3 cellular contexts compared by ENCODE assay signal in genomic region chr2:156736950-156737349, GRCh38.
TF ChIP-seq lines count a peak whose summit lies in the region.

No MANE protein-coding gene starts in this region.

TF ChIP-seq in A549, 52 proteins besides CTCF, POLR2A, EP300 and RAD21 (continued from another document):
- peak; percentile 66 for TF ChIP-seq MAFK (IDR thresholded peaks at IDR 0.05; ENCODE audit: partially characterized antibody)

TF ChIP-seq in IMR-90, 13 proteins besides CTCF, POLR2A, EP300 and RAD21 (continued from another document):
- TF ChIP-seq FOS (IDR thresholded peaks at IDR 0.05; ENCODE audit: low read depth, low read length) (no peak), RCOR1 (IDR thresholded peaks at IDR 0.05; ENCODE audit: insufficient replicate concordance, low read length) (no peak), MAFK (IDR thresholded peaks at IDR 0.05; ENCODE audit: low read depth, low read length) (peak; percentile 44; the same call in 1 of the 2 replicates)

TF ChIP-seq in K562, 482 proteins besides CTCF, POLR2A, EP300 and RAD21 (continued from another document):
- TF ChIP-seq STAT5B (CRISPR knock-in tag; IDR thresholded peaks at IDR 0.05) = no peak
- TF ChIP-seq HDAC6 (IDR thresholded peaks at IDR 0.05; ENCODE audit: low read depth, low read length) = no peak
- TF ChIP-seq ZKSCAN1 (IDR thresholded peaks at IDR 0.05; ENCODE audit: low read depth, low read length) = no peak
- TF ChIP-seq ZNF12 (CRISPR knock-in tag; IDR thresholded peaks at IDR 0.05) = no peak
- no peak for TF ChIP-seq GATA2 (CRISPR knock-in tag; IDR thresholded peaks at IDR 0.05)
- TF ChIP-seq SMAD2 (IDR thresholded peaks at IDR 0.05; ENCODE audit: low read depth, low read length) = no peak
- TF ChIP-seq SNIP1 (IDR thresholded peaks at IDR 0.05; ENCODE audit: low read depth) = no peak
- TF ChIP-seq CBX1 (IDR thresholded peaks at IDR 0.05; ENCODE audit: low read depth) = no peak
- TF ChIP-seq MBD1 (CRISPR knock-in tag; IDR thresholded peaks at IDR 0.05) = no peak
- TF ChIP-seq THAP12 (CRISPR knock-in tag; IDR thresholded peaks at IDR 0.05) = no peak
- no peak for TF ChIP-seq CBX8 (IDR thresholded peaks at IDR 0.05; ENCODE audit: borderline replicate concordance, extremely low read depth, low read depth, low read length, poor library complexity, severe bottlenecking)
- TF ChIP-seq TEAD4 (IDR thresholded peaks at IDR 0.05; ENCODE audit: low read length) = no peak
- no peak for TF ChIP-seq TEAD4 (CRISPR knock-in tag; IDR thresholded peaks at IDR 0.05; ENCODE audit: borderline replicate concordance)
- no peak for TF ChIP-seq SP1 (CRISPR knock-in tag; IDR thresholded peaks at IDR 0.05)
- TF ChIP-seq YY1 (IDR thresholded peaks at IDR 0.05; ENCODE audit: borderline replicate concordance in 1 of 3, control insufficient read depth in 1 of 3, extremely low read depth in 1 of 3, insufficient read depth in 3 of 3, insufficient read length in 1 of 3, insufficient replicate concordance in 2 of 3, low read depth in 1 of 3, low read length in 2 of 3) = no peak
- TF ChIP-seq RBM15 (IDR thresholded peaks at IDR 0.05; ENCODE audit: insufficient read depth, low read length) = no peak
- peak; percentile 15; the same call in 1 of the 2 replicates for TF ChIP-seq MAFK (IDR thresholded peaks at IDR 0.05; ENCODE audit: low read length)
- peak; percentile 35; the same call in 1 of the 2 replicates for TF ChIP-seq MAFF (IDR thresholded peaks at IDR 0.05; ENCODE audit: low read length)
- peak; percentile 62; the same call in 1 of the 2 replicates for TF ChIP-seq C11orf30 (IDR thresholded peaks at IDR 0.05; ENCODE audit: low read depth)
- TF ChIP-seq PURB (CRISPR knock-in tag; IDR thresholded peaks at IDR 0.05; ENCODE audit: low read depth) = no peak
- no peak for TF ChIP-seq MEIS2 (IDR thresholded peaks at IDR 0.05; ENCODE audit: partially characterized antibody)
- TF ChIP-seq PTBP1 (IDR thresholded peaks at IDR 0.05; ENCODE audit: low read depth, low read length) = no peak
- no peak for TF ChIP-seq GTF2B (IDR thresholded peaks at IDR 0.05; ENCODE audit: extremely low read depth, insufficient read length)
- TF ChIP-seq ZNF184 (CRISPR knock-in tag; IDR thresholded peaks at IDR 0.05) = no peak
- peak; percentile 83 for TF ChIP-seq ZNF316 (IDR thresholded peaks at IDR 0.05)
- no peak for TF ChIP-seq STAG1 (CRISPR knock-in tag; IDR thresholded peaks at IDR 0.05; ENCODE audit: borderline replicate concordance)
- TF ChIP-seq TEAD1 (CRISPR knock-in tag; IDR thresholded peaks at IDR 0.05) = no peak
- no peak for TF ChIP-seq SUPT5H (IDR thresholded peaks at IDR 0.05)
- no peak for TF ChIP-seq NR1H2 (CRISPR knock-in tag; IDR thresholded peaks at IDR 0.05)
- no peak for TF ChIP-seq ID3 (CRISPR knock-in tag; IDR thresholded peaks at IDR 0.05)
- TF ChIP-seq ID3 (tag; IDR thresholded peaks at IDR 0.05) = no peak
- no peak for TF ChIP-seq POU5F1 (IDR thresholded peaks at IDR 0.05; ENCODE audit: borderline replicate concordance, low read depth, low read length, partially characterized antibody)
- TF ChIP-seq MAFG (tag; conservative IDR thresholded peaks at IDR 0.05) = peak; percentile 53
- TF ChIP-seq E2F3 (CRISPR knock-in tag; IDR thresholded peaks at IDR 0.05) = no peak
- TF ChIP-seq ZNF444 (CRISPR knock-in tag; IDR thresholded peaks at IDR 0.05) = no peak
- TF ChIP-seq HNRNPL (IDR thresholded peaks at IDR 0.05; ENCODE audit: low read depth, low read length) = no peak
- TF ChIP-seq ZNF217 (CRISPR knock-in tag; IDR thresholded peaks at IDR 0.05) = no peak
TF ChIP-seq in K562: peak in this region for 5.
